13 cellular contexts compared by ENCODE assay signal in the genomic region with DNA sequence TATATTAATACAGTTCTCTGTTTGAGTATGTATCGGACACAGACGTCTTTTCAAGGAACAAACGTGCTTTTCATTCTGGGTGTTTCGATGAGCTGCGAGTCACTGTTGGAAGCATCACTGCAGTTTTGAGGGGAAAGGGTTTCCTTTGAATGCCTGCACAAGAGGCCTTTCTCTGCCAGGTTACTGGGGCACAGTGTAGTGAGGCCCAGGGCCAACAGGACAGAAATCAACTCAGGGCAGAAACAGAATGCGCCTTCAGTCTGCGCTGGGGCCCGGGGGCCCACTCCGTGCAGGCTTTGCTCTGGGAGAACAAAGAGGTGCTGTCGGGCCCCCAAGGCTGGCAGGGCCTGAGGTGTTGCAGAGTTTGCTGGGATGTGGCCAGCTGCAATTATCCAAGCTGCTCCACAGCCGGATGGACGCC. TPM values are rescaled to one million over a fixed set of nuclear protein-coding genes. Genes with fewer than 3 reads are reported as not detected.
DNase-seq lines count a peak whose midpoint lies in the region; ATAC-seq and TF ChIP-seq lines count a peak whose summit lies in the region.
"Had no signal": no experiment of that assay in that cellular context is flagged by ENCODE, and none has a peak within 500 bp of the region (broad histone marks: within the 10 kb centered on the region; RNA-seq: fewer than 3 reads in every experiment).

No MANE protein-coding gene starts in this region.

- H3K36me3 ChIP-seq in suprapubic skin: no peaks in the 10 kb centered on the region

- intact Hi-C loops in Right ventricle myocardium superior (cut with DNase I) (no loop called here), cardiac septum (cut with DNase I) (loop anchor here (5.0 kb wide), 2 partner anchors 72 to 107 kb away; a partner anchor contains a TSS)

- no peak for TF ChIP-seq POLR2A in suprapubic skin (IDR thresholded peaks at IDR 0.05)

- H3K4me1 ChIP-seq in suprapubic skin: peaks cover 10% of the 10 kb centered on the region

- no peaks in the 10 kb centered on the region for H3K36me3 Mint-ChIP-seq in brain

- H3K4me1 Mint-ChIP-seq in brain: peaks cover 31% of the 10 kb centered on the region

- peak; percentile 51 for DNase-seq in Right ventricle myocardium superior
- DNase-seq in cardiac septum (ENCODE audit: low spot score): no peak
- DNase-seq in middle frontal gyrus (ENCODE audit: extremely low spot score, low spot score): peak; percentile 29
- DNase-seq in suprapubic skin (ENCODE audit: low spot score in 2 of 2): no peak
- no peak for DNase-seq in T1000 (lab: John Stamatoyannopoulos, UW)
- DNase-seq: activated naive CD4-positive, alpha-beta T cell treated with anti-CD3 and anti-CD28 coated beads, Interleukin-2, amount 50 U/mL, for 16 hours; IMR-90; kidney glomerular epithelial cell; NCI-H2171; retina had no signal

- TF ChIP-seq CTCF in brain (conservative IDR thresholded peaks at IDR 0.05): no peak
- TF ChIP-seq CTCF in suprapubic skin (IDR thresholded peaks at IDR 0.05): no peak

- H3K27ac ChIP-seq in suprapubic skin: peak overlapping the region; percentile 4

- H3K4me3 ChIP-seq in suprapubic skin: no peak overlapping the region

- H3K9me3 Mint-ChIP-seq in brain: peaks cover 0 to 7% (median 0%) of the 10 kb centered on the region in 5 experiments

- no peak for TF ChIP-seq EP300 in suprapubic skin (IDR thresholded peaks at IDR 0.05)

- peak overlapping the region; percentile 53 to 79 (median 74) for H3K4me3 Mint-ChIP-seq in brain

- 77% methylated on average over 5 of the region's 12 CpGs for WGBS in suprapubic skin

- peaks cover 6% of the 10 kb centered on the region for H3K27me3 Mint-ChIP-seq in brain

- H3K27me3 ChIP-seq in suprapubic skin: no peaks in the 10 kb centered on the region

- H3K9me3 ChIP-seq in suprapubic skin: no peaks in the 10 kb centered on the region

- H3K27ac Mint-ChIP-seq in brain: peak overlapping the region; percentile 63 to 95 (median 87)

- ATAC-seq in Right ventricle myocardium superior (ENCODE audit: poor library complexity) (no peak), HG02642 (IDR thresholded peaks at IDR 0.05; ENCODE audit: poor library complexity, unreplicated experiment) (no peak)
- no peak for ATAC-seq in activated CD4-positive, CD25-positive, alpha-beta regulatory T cell treated with anti-CD3 and anti-CD28 coated beads, Interleukin-2, amount 50 U/mL, for 24 hours

RNA-seq across cellular contexts. Expression of a gene that starts 2.3 kb away (rescaled TPM):
- total RNA-seq in Right ventricle myocardium superior: 154 TPM
- 128 TPM for total RNA-seq in cardiac septum
- polyA plus RNA-seq in brain (ENCODE audit: insufficient read depth, low read depth, low replicate concordance): 14.6 TPM
- total RNA-seq in suprapubic skin: 10 to 100 TPM; 31.8 to 79.6 (median 47.1) TPM

Comparison
In these comparisons a context has a peak if more than half of its experiments do, and no peak if none do; other contexts are left out.
1. DNase-seq: peak in Right ventricle myocardium superior (single experiment) and middle frontal gyrus (single experiment); none in cardiac septum (single experiment), suprapubic skin (0 of 2) and T1000 (single experiment).